Comparison of ENCODE assay signal across 14 cellular contexts in the genomic region with DNA sequence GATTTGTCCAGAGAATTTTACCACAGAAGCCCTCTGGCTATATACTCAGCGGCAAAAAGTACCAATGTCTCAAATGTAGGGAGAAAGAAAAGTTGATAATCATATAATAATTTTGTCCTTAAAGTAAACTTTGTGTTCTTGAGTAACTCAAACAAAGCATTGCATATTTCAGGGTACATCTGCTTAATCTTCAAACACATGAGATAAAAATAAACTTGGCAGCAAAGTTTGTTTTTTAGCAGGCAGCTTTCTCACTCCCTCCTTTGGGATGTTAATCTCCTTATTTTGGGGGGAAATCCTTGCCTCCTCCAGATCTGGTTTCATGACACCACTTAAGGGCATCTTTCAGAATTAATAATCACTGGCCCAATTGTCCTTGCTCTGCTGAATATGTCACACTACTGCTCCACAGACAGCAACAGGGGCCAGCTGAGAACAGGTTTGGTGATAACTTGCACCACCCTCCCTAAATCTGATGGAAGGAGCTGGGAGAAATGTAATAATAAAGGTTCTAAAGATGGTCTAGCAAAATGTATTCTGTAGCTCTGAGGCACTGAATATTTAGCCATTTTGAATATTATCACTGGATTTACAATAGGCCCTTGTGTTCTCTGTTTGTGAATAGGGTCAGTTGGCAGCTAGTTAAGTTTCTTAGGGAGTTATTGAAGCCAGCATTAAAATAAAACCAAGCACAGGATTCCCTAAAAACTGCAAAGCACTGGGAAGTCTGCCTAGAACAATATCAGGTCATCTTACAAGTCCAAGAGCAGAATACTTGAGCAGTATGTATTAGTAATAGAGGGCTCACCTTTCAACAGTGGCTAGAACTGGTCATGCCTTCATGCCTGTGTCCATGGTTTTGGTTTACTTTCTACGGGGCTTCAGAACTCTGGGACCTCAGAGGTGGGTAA.
A peak's percentile ranks its signal among the peaks of the same experiment; 100 is the strongest.
DNase-seq lines count a peak whose midpoint lies in the region; ATAC-seq and TF ChIP-seq lines count a peak whose summit lies in the region.
"Had no signal": no experiment of that assay in that cellular context is flagged by ENCODE, and none has a peak within 500 bp of the region (broad histone marks: within the 10 kb centered on the region; RNA-seq: fewer than 3 reads in every experiment).

No MANE protein-coding gene starts in this region.

- H3K4me3 ChIP-seq in AG04450 (ENCODE audit: low read depth, low read length) (no peak overlapping the region), osteoblast (ENCODE audit: insufficient read depth, low read length) (peak overlapping the region; percentile 35)
- H3K4me3 ChIP-seq: coronary artery, thyroid gland had no signal

- peak overlapping the region; percentile 71 for H3K4me2 ChIP-seq in osteoblast (ENCODE audit: insufficient read depth, low read length)

- H3K36me3 ChIP-seq in osteoblast (ENCODE audit: insufficient read depth, low read length), result no peaks in the 10 kb centered on the region
- H3K36me3 ChIP-seq: thyroid gland had no signal

- no peaks in the 10 kb centered on the region for H3K9me3 ChIP-seq in AG04450 (ENCODE audit: control insufficient read depth, insufficient read depth, low read length)
- no peaks in the 10 kb centered on the region for H3K9me3 ChIP-seq in osteoblast (ENCODE audit: low read depth, low read length)
- H3K9me3 ChIP-seq: thyroid gland had no signal

- no peaks in the 10 kb centered on the region for H4K20me1 ChIP-seq in osteoblast (ENCODE audit: insufficient read depth, low read length)

- H3K79me2 ChIP-seq in osteoblast (ENCODE audit: insufficient read depth, low read length), result peaks cover 10% of the 10 kb centered on the region

- no peak overlapping the region for H3K27ac ChIP-seq in AG04450 (ENCODE audit: low read depth, low read length)
- peak overlapping the region; percentile 57 for H3K27ac ChIP-seq in osteoblast (ENCODE audit: low read depth, low read length)
- H3K27ac ChIP-seq: coronary artery, thyroid gland had no signal

- H3K27me3 ChIP-seq in AG04450 (ENCODE audit: control insufficient read depth, insufficient read depth, low read length), result no peaks in the 10 kb centered on the region
- H3K27me3 ChIP-seq in osteoblast (ENCODE audit: insufficient read depth, low read length), result no peaks in the 10 kb centered on the region
- H3K27me3 ChIP-seq: thyroid gland had no signal

- TF ChIP-seq CTCF in AG04450 (IDR thresholded peaks at IDR 0.05; ENCODE audit: low read depth, low read length) (no peak), osteoblast (IDR thresholded peaks at IDR 0.05; ENCODE audit: extremely low read depth, low read depth, low read length) (no peak)

- peaks cover 40% of the 10 kb centered on the region for H3K4me1 ChIP-seq in osteoblast (ENCODE audit: insufficient read depth, low read length)

- no peak overlapping the region for H2AFZ ChIP-seq in osteoblast (ENCODE audit: low read length)

- no peak for ATAC-seq in HG03280 (IDR thresholded peaks at IDR 0.05; ENCODE audit: unreplicated experiment)
- no peak for ATAC-seq in HG03097 (IDR thresholded peaks at IDR 0.05; ENCODE audit: low FRiP score, unreplicated experiment)
- ATAC-seq in GM18517 (IDR thresholded peaks at IDR 0.05; ENCODE audit: unreplicated experiment), result no peak

- peak; percentile 65 for DNase-seq in AG04450 (ENCODE audit: low read depth, low spot score)
- peak; percentile 43 for DNase-seq in amniotic epithelial cell (ENCODE audit: low read depth)
- DNase-seq in fibroblast of the conjunctiva (ENCODE audit: low read depth), result peak; percentile 77
- peak; percentile 37 for DNase-seq in osteoblast (ENCODE audit: insufficient read length, low spot score, missing footprints)
- no peak for DNase-seq in NCI-H2029 treated with DMSO at 0.1 percent for 48 hours (lab: John Stamatoyannopoulos, UW)
- DNase-seq: activated CD4-positive, alpha-beta T cell treated with anti-CD3 and anti-CD28 coated beads for 4 hours; DMS79; NK-92 treated with Interleukin-12 subunit alpha and Interleukin-12 subunit beta, amount 100 ng/mL, for 24 hours; SW 1271; thyroid gland had no signal

- CTCF ChIA-PET in AG04450 (lab: Charles Lee), result interaction anchor here (0.9 kb wide), 1 partner anchor 43 kb away, joined by 3 read pairs; no protein-coding TSS in a partner anchor

- POLR2A ChIA-PET in AG04450 (lab: Yijun Ruan, JAX), result no interaction called here
